In the genomic region with DNA sequence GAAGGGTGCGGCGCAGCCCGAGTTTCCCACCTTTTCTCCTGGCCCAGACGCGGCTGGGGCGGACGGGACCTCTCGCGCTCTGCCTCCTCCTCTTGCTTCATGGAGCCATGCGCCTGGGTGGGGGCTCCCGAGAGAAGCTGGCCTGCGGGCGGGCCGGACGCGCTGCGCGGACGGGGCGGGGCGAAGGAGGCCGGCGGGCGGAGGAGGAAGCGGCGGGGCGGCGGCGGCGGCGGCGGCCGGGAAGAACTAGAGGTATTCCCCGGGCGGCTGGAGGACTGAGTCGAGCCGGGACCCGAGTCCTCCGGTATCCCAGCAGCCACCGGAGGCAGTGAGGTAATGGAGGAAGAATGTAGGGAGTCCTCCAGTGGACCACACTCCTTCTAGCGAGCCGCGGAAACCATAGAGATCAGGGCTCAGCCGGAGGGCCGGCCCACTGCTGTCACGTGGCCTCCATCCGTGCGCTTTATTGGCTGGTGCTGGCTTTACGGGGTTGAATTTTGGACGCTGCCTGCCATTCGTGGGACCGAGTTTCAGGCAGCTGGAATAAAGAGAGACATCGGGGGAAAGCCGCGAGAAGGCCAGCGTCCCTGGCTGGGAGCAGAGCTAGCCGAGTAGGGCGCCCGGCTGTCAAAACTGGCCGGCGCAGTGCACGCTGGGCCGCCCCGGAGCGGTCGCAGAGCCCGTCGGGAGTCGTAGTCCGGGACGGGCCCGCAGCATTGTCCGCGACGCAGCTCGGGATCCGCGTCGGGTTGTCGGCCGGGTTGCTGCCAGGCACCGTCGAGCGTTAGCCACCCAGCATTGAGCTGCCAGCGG, we compare ENCODE assay signal across 1 cellular context.
TF ChIP-seq lines count a peak whose summit lies in the region.
"Not testable (repeated sequence)": the region's sequence is repeated elsewhere in the genome, so short reads cannot be mapped to it uniquely, and the experiment has no call there.

Gene AMMECR1L (minus strand): TSS at position 177 of the 813 bp plus-strand sequence. CDS start 11,722 bp downstream, outside the sequence.

TF ChIP-seq in HepG2, 621 proteins besides CTCF, POLR2A, EP300 and RAD21 (continued from another document and continues in another):
- TF ChIP-seq, protein P1, sequence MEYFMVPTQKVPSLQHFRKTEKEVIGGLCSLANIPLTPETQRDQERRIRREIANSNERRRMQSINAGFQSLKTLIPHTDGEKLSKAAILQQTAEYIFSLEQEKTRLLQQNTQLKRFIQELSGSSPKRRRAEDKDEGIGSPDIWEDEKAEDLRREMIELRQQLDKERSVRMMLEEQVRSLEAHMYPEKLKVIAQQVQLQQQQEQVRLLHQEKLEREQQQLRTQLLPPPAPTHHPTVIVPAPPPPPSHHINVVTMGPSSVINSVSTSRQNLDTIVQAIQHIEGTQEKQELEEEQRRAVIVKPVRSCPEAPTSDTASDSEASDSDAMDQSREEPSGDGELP (IDR thresholded peaks at IDR 0.05; ENCODE audit: borderline replicate concordance, low read depth) = 0 out of 2 replicates have a peak, but pooled peaks have one; percentile 14
- TF ChIP-seq HOXA3 (CRISPR knock-in tag; IDR thresholded peaks at IDR 0.05) = peak; percentile 61
- peak; percentile 46; the same call in 1 of the 2 replicates for TF ChIP-seq POGZ (CRISPR knock-in tag; IDR thresholded peaks at IDR 0.05)
- TF ChIP-seq WIZ (CRISPR knock-in tag; IDR thresholded peaks at IDR 0.05) = peak; percentile 53; the same call in 1 of the 2 replicates
- peak; percentile 99 for TF ChIP-seq ZNF777 (CRISPR knock-in tag; IDR thresholded peaks at IDR 0.05)
- TF ChIP-seq ZNF784 (CRISPR knock-in tag; IDR thresholded peaks at IDR 0.05; ENCODE audit: borderline replicate concordance) = 0 out of 2 replicates have a peak, but pooled peaks have one; percentile 63
- TF ChIP-seq ZNF878 (CRISPR knock-in tag; IDR thresholded peaks at IDR 0.05) = 0 out of 2 replicates have a peak, but pooled peaks have one; percentile 46
- TF ChIP-seq ZNF501 (CRISPR knock-in tag; IDR thresholded peaks at IDR 0.05) = peak; percentile 34; the same call in 1 of the 2 replicates
- peak; percentile 64 for TF ChIP-seq GATAD1 (CRISPR knock-in tag; IDR thresholded peaks at IDR 0.05)
- TF ChIP-seq ZNF350 (CRISPR knock-in tag; IDR thresholded peaks at IDR 0.05; ENCODE audit: borderline replicate concordance, low read depth) = peak; percentile 18; the same call in 1 of the 2 replicates
- peak; percentile 43; the same call in 1 of the 2 replicates for TF ChIP-seq ZNF264 (CRISPR knock-in tag; IDR thresholded peaks at IDR 0.05)
- TF ChIP-seq MED13 (CRISPR knock-in tag; IDR thresholded peaks at IDR 0.05) = 0 out of 2 replicates have a peak, but pooled peaks have one; percentile 27
- TF ChIP-seq ELF1 (CRISPR knock-in tag; IDR thresholded peaks at IDR 0.05) = peak; percentile 33; the same call in 1 of the 2 replicates
- TF ChIP-seq MYC (CRISPR knock-in tag; IDR thresholded peaks at IDR 0.05; ENCODE audit: borderline replicate concordance) = peak; percentile 63
- not testable (repeated sequence) for TF ChIP-seq SP1 (IDR thresholded peaks at IDR 0.05)
- peak; percentile 33; the same call in 1 of the 2 replicates for TF ChIP-seq SP1 (CRISPR knock-in tag; IDR thresholded peaks at IDR 0.05)
- TF ChIP-seq SALL2 (CRISPR knock-in tag; IDR thresholded peaks at IDR 0.05) = peak; percentile 45; the same call in 1 of the 2 replicates
- peak; percentile 76 for TF ChIP-seq UBTF (CRISPR knock-in tag; IDR thresholded peaks at IDR 0.05)
- TF ChIP-seq MEIS1 (CRISPR knock-in tag; IDR thresholded peaks at IDR 0.05; ENCODE audit: borderline replicate concordance) = peak; percentile 55; the same call in 1 of the 2 replicates
- peak; percentile 44; the same call in 1 of the 2 replicates for TF ChIP-seq PITX1 (CRISPR knock-in tag; IDR thresholded peaks at IDR 0.05)
- peak; percentile 7; the same call in 1 of the 2 replicates for TF ChIP-seq ETV5 (CRISPR knock-in tag; IDR thresholded peaks at IDR 0.05; ENCODE audit: borderline replicate concordance)
- peak; percentile 51; the same call in 1 of the 2 replicates for TF ChIP-seq ZSCAN31 (CRISPR knock-in tag; IDR thresholded peaks at IDR 0.05; ENCODE audit: low read depth)
- peak; percentile 43; the same call in 1 of the 2 replicates for TF ChIP-seq MXD4 (CRISPR knock-in tag; IDR thresholded peaks at IDR 0.05)
- peak; percentile 48; the same call in 1 of the 2 replicates for TF ChIP-seq SUZ12 (IDR thresholded peaks at IDR 0.05; ENCODE audit: low read depth, low read length)
- TF ChIP-seq SAP130 (CRISPR knock-in tag; IDR thresholded peaks at IDR 0.05; ENCODE audit: low read depth) = peak; percentile 73
- TF ChIP-seq, protein P2, sequence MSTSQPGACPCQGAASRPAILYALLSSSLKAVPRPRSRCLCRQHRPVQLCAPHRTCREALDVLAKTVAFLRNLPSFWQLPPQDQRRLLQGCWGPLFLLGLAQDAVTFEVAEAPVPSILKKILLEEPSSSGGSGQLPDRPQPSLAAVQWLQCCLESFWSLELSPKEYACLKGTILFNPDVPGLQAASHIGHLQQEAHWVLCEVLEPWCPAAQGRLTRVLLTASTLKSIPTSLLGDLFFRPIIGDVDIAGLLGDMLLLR (CRISPR knock-in tag; IDR thresholded peaks at IDR 0.05) = 0 out of 2 replicates have a peak, but pooled peaks have one; percentile 44
- peak; percentile 36 for TF ChIP-seq ZNF788 (CRISPR knock-in tag; IDR thresholded peaks at IDR 0.05; ENCODE audit: borderline replicate concordance)
- TF ChIP-seq SP4 (CRISPR knock-in tag; IDR thresholded peaks at IDR 0.05) = peak; percentile 58
- peak; percentile 76; the same call in 1 of the 2 replicates for TF ChIP-seq RBFOX2 (IDR thresholded peaks at IDR 0.05; ENCODE audit: low read depth, low read length)
- peak; percentile 29; the same call in 1 of the 2 replicates for TF ChIP-seq ELF3 (CRISPR knock-in tag; IDR thresholded peaks at IDR 0.05)
- TF ChIP-seq PHF20 (CRISPR knock-in tag; IDR thresholded peaks at IDR 0.05) = peak; percentile 62; the same call in 1 of the 2 replicates
- peak; percentile 83; the same call in 1 of the 2 replicates for TF ChIP-seq ATF2 (CRISPR knock-in tag; IDR thresholded peaks at IDR 0.05)
- peak; percentile 56; the same call in 1 of the 2 replicates for TF ChIP-seq RXRA (CRISPR knock-in tag; IDR thresholded peaks at IDR 0.05)
- 0 out of 2 replicates have a peak, but pooled peaks have one; percentile 31 for TF ChIP-seq MYNN (CRISPR knock-in tag; IDR thresholded peaks at IDR 0.05; ENCODE audit: low read depth)
- peak; percentile 65; the same call in 1 of the 2 replicates for TF ChIP-seq ZBED4 (CRISPR knock-in tag; IDR thresholded peaks at IDR 0.05; ENCODE audit: borderline replicate concordance)
- TF ChIP-seq TP53 (CRISPR knock-in tag; conservative IDR thresholded peaks at IDR 0.05) = 0 out of 2 replicates have a peak, but pooled peaks have one; percentile 59
- peak; percentile 84; the same call in 1 of the 2 replicates for TF ChIP-seq ZNF597 (CRISPR knock-in tag; IDR thresholded peaks at IDR 0.05)
- peak; percentile 88 for TF ChIP-seq KMT2A (CRISPR knock-in tag; IDR thresholded peaks at IDR 0.05)
- TF ChIP-seq, protein P3, sequence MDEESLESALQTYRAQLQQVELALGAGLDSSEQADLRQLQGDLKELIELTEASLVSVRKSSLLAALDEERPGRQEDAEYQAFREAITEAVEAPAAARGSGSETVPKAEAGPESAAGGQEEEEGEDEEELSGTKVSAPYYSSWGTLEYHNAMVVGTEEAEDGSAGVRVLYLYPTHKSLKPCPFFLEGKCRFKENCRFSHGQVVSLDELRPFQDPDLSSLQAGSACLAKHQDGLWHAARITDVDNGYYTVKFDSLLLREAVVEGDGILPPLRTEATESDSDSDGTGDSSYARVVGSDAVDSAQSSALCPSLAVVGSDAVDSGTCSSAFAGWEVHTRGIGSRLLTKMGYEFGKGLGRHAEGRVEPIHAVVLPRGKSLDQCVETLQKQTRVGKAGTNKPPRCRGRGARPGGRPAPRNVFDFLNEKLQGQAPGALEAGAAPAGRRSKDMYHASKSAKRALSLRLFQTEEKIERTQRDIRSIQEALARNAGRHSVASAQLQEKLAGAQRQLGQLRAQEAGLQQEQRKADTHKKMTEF (CRISPR knock-in tag; IDR thresholded peaks at IDR 0.05) = peak; percentile 72; the same call in 1 of the 2 replicates
- peak; percentile 96 for TF ChIP-seq THAP11 (CRISPR knock-in tag; IDR thresholded peaks at IDR 0.05)
- peak; percentile 46; the same call in 1 of the 2 replicates for TF ChIP-seq KMT2B (CRISPR knock-in tag; IDR thresholded peaks at IDR 0.05)
- TF ChIP-seq KDM3A (CRISPR knock-in tag; IDR thresholded peaks at IDR 0.05; ENCODE audit: low read depth) = peak; percentile 75; the same call in 1 of the 2 replicates
- TF ChIP-seq PHF8 (CRISPR knock-in tag; IDR thresholded peaks at IDR 0.05) = peak; percentile 77
- TF ChIP-seq ZFY (CRISPR knock-in tag; IDR thresholded peaks at IDR 0.05) = peak; percentile 91
- TF ChIP-seq KDM2A (CRISPR knock-in tag; IDR thresholded peaks at IDR 0.05; ENCODE audit: borderline replicate concordance, low read depth) = peak; percentile 92
